Comparison of ENCODE assay signal across 19 cellular contexts in genomic region chr5:150067405-150067960, GRCh38. TPM values are rescaled to one million over a fixed set of nuclear protein-coding genes. Genes with fewer than 3 reads are reported as not detected.
DNase-seq lines count a peak whose midpoint lies in the region; ATAC-seq, FAIRE-seq and TF ChIP-seq lines count a peak whose summit lies in the region.
"Had no signal": no experiment of that assay in that cellular context is flagged by ENCODE, and none has a peak within 500 bp of the region (broad histone marks: within the 10 kb centered on the region; RNA-seq: fewer than 3 reads in every experiment).

No MANE protein-coding gene starts in this region.

- no peak overlapping the region for H3K9ac ChIP-seq in endothelial cell of umbilical vein (replicated peaks; ENCODE audit: extremely low read depth, insufficient read depth, low read length)

- no peaks in the 10 kb centered on the region for H3K79me2 ChIP-seq in endothelial cell of umbilical vein (ENCODE audit: control insufficient read depth, insufficient read depth, low read length)

- no peak overlapping the region for H2AFZ ChIP-seq in endothelial cell of umbilical vein (ENCODE audit: low read depth, low read length)

- H3K27ac Mint-ChIP-seq in CD8-positive, alpha-beta T cell: no peak overlapping the region
- H3K27ac Mint-ChIP-seq: CD4-positive, CD25-positive, alpha-beta regulatory T cell had no signal

- H3K36me3 ChIP-seq in endothelial cell of umbilical vein (ENCODE audit: control insufficient read depth in 2 of 2, extremely low read depth in 1 of 2, insufficient read depth in 2 of 2, low read length in 2 of 2): no peaks in the 10 kb centered on the region
- no peaks in the 10 kb centered on the region for H3K36me3 ChIP-seq in CD8-positive, alpha-beta T cell (ENCODE audit: insufficient read depth, low read length)

- H3K9me1 ChIP-seq in endothelial cell of umbilical vein (replicated peaks; ENCODE audit: control insufficient read depth, extremely low read depth, insufficient read depth, low read length): no peaks in the 10 kb centered on the region

- TF ChIP-seq CTCF in endothelial cell of umbilical vein (IDR thresholded peaks at IDR 0.05; ENCODE audit: extremely low read depth in 1 of 2, insufficient read depth in 1 of 2, low read depth in 1 of 2, low read length in 2 of 2): no peak
- no peak for TF ChIP-seq CTCF in CD8-positive, alpha-beta T cell (IDR thresholded peaks at IDR 0.05)

- ATAC-seq in GM19043 (IDR thresholded peaks at IDR 0.05; ENCODE audit: low read depth, unreplicated experiment): peak; percentile 22
- peak; percentile 26 for ATAC-seq in HG03432 (IDR thresholded peaks at IDR 0.05; ENCODE audit: unreplicated experiment)
- no peak for ATAC-seq in CD8-positive, alpha-beta T cell
- ATAC-seq: left ventricle myocardium superior had no signal

- H3K4me3 Mint-ChIP-seq in CD8-positive, alpha-beta T cell: no peak overlapping the region
- H3K4me3 Mint-ChIP-seq: CD4-positive, CD25-positive, alpha-beta regulatory T cell had no signal

- no peak for FAIRE-seq in endothelial cell of umbilical vein (lab: Jason Lieb, UNC)
- FAIRE-seq: endometrium had no signal

- no peaks in the 10 kb centered on the region for H4K20me1 ChIP-seq in endothelial cell of umbilical vein (replicated peaks; ENCODE audit: control insufficient read depth, extremely low read depth, insufficient read depth, low read length)

- H3K27ac ChIP-seq in endothelial cell of umbilical vein (ENCODE audit: insufficient read depth, low read depth, low read length): no peak overlapping the region
- no peak overlapping the region for H3K27ac ChIP-seq in CD8-positive, alpha-beta T cell (ENCODE audit: low read depth, low read length)
- H3K27ac ChIP-seq: foreskin keratinocyte had no signal

- H3K27me3 Mint-ChIP-seq in CD8-positive, alpha-beta T cell (ENCODE audit: low read depth): peaks cover 2% of the 10 kb centered on the region

- DNase-seq in NOMO-1 treated with DMSO at 0.1 percent for 48 hours (lab: John Stamatoyannopoulos, UW; ENCODE audit: unreplicated experiment): peak; percentile 30
- no peak for DNase-seq in NOMO-1 treated with dmso at 0.1 percent for 144 hours (lab: John Stamatoyannopoulos, UW; ENCODE audit: unreplicated experiment)
- no peak for DNase-seq in endothelial cell of umbilical vein (ENCODE audit: low read depth, low spot score)
- DNase-seq in NCI-H2107 (lab: John Stamatoyannopoulos, UW): no peak
- no peak for DNase-seq in CD8-positive, alpha-beta T cell
- no peak for DNase-seq in stimulated activated CD4-positive, alpha-beta T cell treated with anti-CD3 and anti-CD28 coated beads, Interleukin-15, amount 100 ng/mL, for 24 hours
- DNase-seq: 8988T, left ventricle myocardium superior, naive B cell, NCI-H1417 treated with DMSO at 0.1 percent for 48 hours, NCI-H345, OCI-M1 had no signal

- POLR2A ChIA-PET in endothelial cell of umbilical vein (lab: Charles Lee): no interaction called here
- POLR2A ChIA-PET in CD8-positive, alpha-beta T cell (lab: Charles Lee): interaction anchor here (0.7 kb wide), 1 partner anchor 199 kb away, joined by 4 read pairs; no protein-coding TSS in a partner anchor

- intact Hi-C loops in endothelial cell of umbilical vein (cut with micrococcal nuclease): no loop called here
- intact Hi-C loops in CD8-positive, alpha-beta T cell (cut with DNase I, micrococcal nuclease): no loop called here

- H3K36me3 Mint-ChIP-seq in CD8-positive, alpha-beta T cell: no peaks in the 10 kb centered on the region
- H3K36me3 Mint-ChIP-seq: CD4-positive, CD25-positive, alpha-beta regulatory T cell; naive B cell had no signal

- dilution Hi-C loops in endothelial cell of umbilical vein (cut with MboI; ENCODE audit: extremely low pct_ligation_motif_present, low sequenced_read_pairs): no loop called here

- H3K4me3 ChIP-seq in endothelial cell of umbilical vein (replicated peaks in 1 of 3; ENCODE audit: insufficient read depth in 1 of 3, low read depth in 1 of 3, low read length in 3 of 3): no peak overlapping the region
- no peak overlapping the region for H3K4me3 ChIP-seq in CD8-positive, alpha-beta T cell (ENCODE audit: low read depth, low read length)

- H3K27me3 ChIP-seq in endothelial cell of umbilical vein (ENCODE audit: control insufficient read depth in 2 of 2, insufficient read depth in 2 of 2, low read length in 2 of 2): no peaks in the 10 kb centered on the region
- no peaks in the 10 kb centered on the region for H3K27me3 ChIP-seq in CD8-positive, alpha-beta T cell (ENCODE audit: insufficient read depth, low read length)
- H3K27me3 ChIP-seq: foreskin keratinocyte had no signal

- no TSS peak for BruUV-seq in endothelial cell of umbilical vein (replicated peaks; lab: Mats Ljungman, UMichigan)

- TF ChIP-seq POLR2A in endothelial cell of umbilical vein (IDR thresholded peaks at IDR 0.05; ENCODE audit: low read depth, low read length): no peak

- peaks cover 29% of the 10 kb centered on the region for H3K4me1 ChIP-seq in endothelial cell of umbilical vein (ENCODE audit: control insufficient read depth, extremely low read depth, insufficient read depth, low read length)
- no peaks in the 10 kb centered on the region for H3K4me1 ChIP-seq in CD8-positive, alpha-beta T cell (ENCODE audit: insufficient read depth, low read length)

- no peaks in the 10 kb centered on the region for H3K4me1 Mint-ChIP-seq in CD8-positive, alpha-beta T cell (ENCODE audit: low read depth)

- H3K9me3 ChIP-seq in endothelial cell of umbilical vein (replicated peaks; ENCODE audit: control insufficient read depth, insufficient read depth, low read length): no peaks in the 10 kb centered on the region
- no peaks in the 10 kb centered on the region for H3K9me3 ChIP-seq in CD8-positive, alpha-beta T cell (ENCODE audit: low read length)

- H3K4me2 ChIP-seq in endothelial cell of umbilical vein (ENCODE audit: insufficient read depth, low read length): peak overlapping the region; percentile 25

- H3K9me3 Mint-ChIP-seq in CD8-positive, alpha-beta T cell: no peaks in the 10 kb centered on the region
- H3K9me3 Mint-ChIP-seq: CD4-positive, CD25-positive, alpha-beta regulatory T cell; naive B cell had no signal

- CTCF ChIA-PET in endothelial cell of umbilical vein (lab: Charles Lee): interaction anchor here (1.0 to 1.4 kb wide), 3 partner anchors 13 to 15 kb away, joined by 3 to 4 read pairs (median 3); no protein-coding TSS in a partner anchor
- CTCF ChIA-PET in CD8-positive, alpha-beta T cell (lab: Charles Lee): no interaction called here

TF ChIP-seq in endothelial cell of umbilical vein, 7 proteins besides CTCF, POLR2A, EP300 and RAD21:
- TF ChIP-seq JUN (IDR thresholded peaks at IDR 0.05; ENCODE audit: borderline replicate concordance, insufficient read depth, insufficient read length, low read depth) (no peak), EZH2 (IDR thresholded peaks at IDR 0.05; ENCODE audit: borderline replicate concordance, low read depth, low read length, severe bottlenecking) (no peak), FOS (IDR thresholded peaks at IDR 0.05; ENCODE audit: borderline replicate concordance, insufficient read depth, low read length) (no peak), MYC (IDR thresholded peaks at IDR 0.05; ENCODE audit: low read depth, low read length) (no peak), POLR2AphosphoS5 (IDR thresholded peaks at IDR 0.05; ENCODE audit: insufficient read depth, low read depth, low read length) (no peak), GATA2 (IDR thresholded peaks at IDR 0.05; ENCODE audit: insufficient read depth, insufficient read length, low read depth, low read length) (no peak), MAX (IDR thresholded peaks at IDR 0.05; ENCODE audit: insufficient read depth, insufficient read length) (no peak)

RNA-seq across cellular contexts. Expression of gene CSF1R, which starts 18.9 kb away (rescaled TPM):
- not detected in 2 replicates for total RNA-seq in endothelial cell of umbilical vein
- not detected in 2 replicates for polyA plus RNA-seq in endothelial cell of umbilical vein
- not detected in 2 replicates for polyA plus RNA-seq in endothelial cell of umbilical vein (2011; cell fraction: cytosol; rRNA removed)
- not detected in 2 replicates for polyA plus RNA-seq in endothelial cell of umbilical vein (2011; cell fraction: nucleus; rRNA removed)
- polyA plus RNA-seq in endothelial cell of umbilical vein (2012): not detected in 2 replicates
- polyA minus RNA-seq in endothelial cell of umbilical vein: not detected in 2 replicates
- not detected for polyA minus RNA-seq in endothelial cell of umbilical vein (2011; cell fraction: cytosol; rRNA and poly(A)+ RNA removed)
- polyA minus RNA-seq in endothelial cell of umbilical vein (2011; cell fraction: nucleus; rRNA and poly(A)+ RNA removed): not detected in 2 replicates
- total RNA-seq in CD8-positive, alpha-beta T cell: under 1 TPM in 1 of 2 experiments, not detected in 1; 0.31 TPM
- total RNA-seq: CD4-positive, CD25-positive, alpha-beta regulatory T cell; foreskin keratinocyte; pulmonary artery endothelial cell; SK-MEL-5 had no signal
